Comparison of ENCODE assay signal across 25 cellular contexts in genomic region chr9:108684288-108685025, GRCh38.
"Had no signal": no experiment of that assay in that cellular context is flagged by ENCODE, and none has a peak within 500 bp of the region (broad histone marks: within the 10 kb centered on the region; RNA-seq: fewer than 3 reads in every experiment).

No MANE protein-coding gene starts in this region.

- H3K4me3 Mint-ChIP-seq: activated CD8-positive, alpha-beta T cell treated with anti-CD3 and anti-CD28 coated beads for 36 hours; activated naive CD4-positive, alpha-beta T cell treated with anti-CD3 and anti-CD28 coated beads, Interleukin-2, amount 10 ng/mL, durations not matched to agents 7 days and 5 days; activated naive CD8-positive, alpha-beta T cell treated with anti-CD3 and anti-CD28 coated beads for 36 hours; activated T-cell treated with anti-CD3 and anti-CD28 coated beads, Interleukin-2, amount 50 U/mL, for 72 hours had no signal

- H3K4me1 Mint-ChIP-seq: activated naive CD4-positive, alpha-beta T cell treated with anti-CD3 and anti-CD28 coated beads, Interleukin-2, amount 10 ng/mL, durations not matched to agents 7 days and 5 days; activated naive CD8-positive, alpha-beta T cell treated with anti-CD3 and anti-CD28 coated beads for 36 hours had no signal

- H3K27me3 Mint-ChIP-seq: activated CD8-positive, alpha-beta T cell treated with anti-CD3 and anti-CD28 coated beads for 36 hours; activated naive CD4-positive, alpha-beta T cell treated with anti-CD3 and anti-CD28 coated beads, Interleukin-2, amount 10 ng/mL, durations not matched to agents 7 days and 5 days; activated naive CD8-positive, alpha-beta T cell treated with anti-CD3 and anti-CD28 coated beads for 36 hours had no signal

- H3K9me3 ChIP-seq: adrenal gland, SK-N-SH had no signal

- H3K4me3 ChIP-seq: adrenal gland, SJCRH30 had no signal

- H3K27ac ChIP-seq: adrenal gland, RWPE1, SJCRH30, VCaP had no signal

- H3K36me3 Mint-ChIP-seq: activated naive CD4-positive, alpha-beta T cell treated with anti-CD3 and anti-CD28 coated beads, Interleukin-2, amount 10 ng/mL, durations not matched to agents 7 days and 5 days; activated naive CD8-positive, alpha-beta T cell treated with anti-CD3 and anti-CD28 coated beads for 36 hours had no signal

- H3K36me3 ChIP-seq: adrenal gland, SJCRH30 had no signal

- H3K4me1 ChIP-seq: adrenal gland, SJCRH30 had no signal

- H3K9me3 Mint-ChIP-seq: activated T-helper 2 cell treated with anti-CD3 and anti-CD28 coated beads, Interferon-gamma antibody, Interleukin-2, Interleukin-4, amounts not matched to agents 10 μg/mL and 5 μg/mL and 100 μg/mL, durations not matched to agents 14 hours and 24 hours and 36 hours had no signal

- DNase-seq: activated CD4-positive, alpha-beta T cell treated with anti-CD3 and anti-CD28 coated beads for 4 hours; activated CD8-positive, alpha-beta memory T cell treated with anti-CD3 and anti-CD28 coated beads, Interleukin-2, amount 50 U/mL, for 4 hours; activated CD8-positive, alpha-beta T cell treated with anti-CD3 and anti-CD28 coated beads for 36 hours; activated gamma-delta T cell treated with Interleukin-2 at 50 U/mL for 16 hours; activated naive CD4-positive, alpha-beta T cell treated with anti-CD3 and anti-CD28 coated beads, Interleukin-2, amount 10 ng/mL, durations not matched to agents 7 days and 5 days; activated naive CD8-positive, alpha-beta T cell treated with anti-CD3 and anti-CD28 coated beads for 36 hours; activated T-cell treated with anti-CD3 and anti-CD28 coated beads, Interleukin-2, amount 50 U/mL, for 72 hours; adrenal gland; anterior cingulate cortex; caudate nucleus; KBM-7; NCI-H1092; NCI-H1417 treated with DMSO at 0.1 percent for 48 hours; NCI-H1694; NCI-H2029; NCI-H2107; NCI-H748 treated with DMSO at 0.1 percent for 48 hours; Right ventricle myocardium superior; SJCRH30; SK-N-SH; T-helper 1 cell had no signal

- H3K9ac ChIP-seq: SK-N-SH had no signal

- H3K27me3 ChIP-seq: adrenal gland, SJCRH30 had no signal

- H3K4me2 ChIP-seq: SK-N-SH had no signal

- H3K27ac Mint-ChIP-seq: activated CD8-positive, alpha-beta T cell treated with anti-CD3 and anti-CD28 coated beads for 36 hours; activated naive CD4-positive, alpha-beta T cell treated with anti-CD3 and anti-CD28 coated beads, Interleukin-2, amount 10 ng/mL, durations not matched to agents 7 days and 5 days; activated naive CD8-positive, alpha-beta T cell treated with anti-CD3 and anti-CD28 coated beads for 36 hours; activated T-cell treated with anti-CD3 and anti-CD28 coated beads, Interleukin-2, amount 50 U/mL, for 72 hours; activated T-helper 2 cell treated with anti-CD3 and anti-CD28 coated beads, Interferon-gamma antibody, Interleukin-2, Interleukin-4, amounts not matched to agents 10 μg/mL and 5 μg/mL and 100 μg/mL, durations not matched to agents 14 hours and 24 hours and 36 hours had no signal

- ATAC-seq: activated CD4-positive, CD25-positive, alpha-beta regulatory T cell treated with anti-CD3 and anti-CD28 coated beads, Interleukin-2, amount 50 U/mL, for 24 hours; activated CD8-positive, alpha-beta T cell treated with anti-CD3 and anti-CD28 coated beads for 36 hours; activated T-cell treated with anti-CD3 and anti-CD28 coated beads, Interleukin-2, amount 50 U/mL, for 72 hours had no signal
